In genomic region chr11:19642185-19642591, GRCh38 we compare ENCODE assay signal across 22 cellular contexts.
DNase-seq lines count a peak whose midpoint lies in the region; ATAC-seq and TF ChIP-seq lines count a peak whose summit lies in the region.
"Had no signal": no experiment of that assay in that cellular context is flagged by ENCODE, and none has a peak within 500 bp of the region (broad histone marks: within the 10 kb centered on the region; RNA-seq: fewer than 3 reads in every experiment).

No MANE protein-coding gene starts in this region.

- intact Hi-C loops in activated CD4-positive, alpha-beta T cell treated with anti-CD3 and anti-CD28 coated beads, Interleukin-2, amount 10 ng/mL, durations not matched to agents 24 days and 14 days (cut with micrococcal nuclease), result no loop called here

- H3K27ac Mint-ChIP-seq in activated CD4-positive, alpha-beta T cell treated with anti-CD3 and anti-CD28 coated beads, Interleukin-2, amount 10 ng/mL, durations not matched to agents 24 days and 14 days, result no peak overlapping the region
- H3K27ac Mint-ChIP-seq: CD8-positive, alpha-beta memory T cell; nephron; progenitor cell of endocrine pancreas had no signal

- H3K36me3 ChIP-seq in rectal smooth muscle tissue (ENCODE audit: control insufficient read depth, insufficient read depth, low read length), result no peaks in the 10 kb centered on the region

- no peak overlapping the region for H3K4me3 ChIP-seq in fibroblast of villous mesenchyme (ENCODE audit: low read depth, low read length)
- H3K4me3 ChIP-seq in rectal smooth muscle tissue (ENCODE audit: low read length), result no peak overlapping the region

- no peaks in the 10 kb centered on the region for H3K4me1 Mint-ChIP-seq in activated CD4-positive, alpha-beta T cell treated with anti-CD3 and anti-CD28 coated beads, Interleukin-2, amount 10 ng/mL, durations not matched to agents 24 days and 14 days
- H3K4me1 Mint-ChIP-seq: CD8-positive, alpha-beta memory T cell had no signal

- ATAC-seq in HG03139 (IDR thresholded peaks at IDR 0.05; ENCODE audit: unreplicated experiment), result no peak
- ATAC-seq: foreskin keratinocyte had no signal

- no peaks in the 10 kb centered on the region for H3K9me3 Mint-ChIP-seq in activated CD4-positive, alpha-beta T cell treated with anti-CD3 and anti-CD28 coated beads, Interleukin-2, amount 10 ng/mL, durations not matched to agents 24 days and 14 days
- H3K9me3 Mint-ChIP-seq: nephron had no signal

- no peak overlapping the region for H3K4me3 Mint-ChIP-seq in activated CD4-positive, alpha-beta T cell treated with anti-CD3 and anti-CD28 coated beads, Interleukin-2, amount 10 ng/mL, durations not matched to agents 24 days and 14 days
- H3K4me3 Mint-ChIP-seq: CD8-positive, alpha-beta memory T cell; nephron had no signal

- H3K27ac ChIP-seq in rectal smooth muscle tissue (ENCODE audit: low read depth, low read length), result peak overlapping the region; percentile 27
- H3K27ac ChIP-seq: foreskin keratinocyte had no signal

- H3K36me3 Mint-ChIP-seq in activated CD4-positive, alpha-beta T cell treated with anti-CD3 and anti-CD28 coated beads, Interleukin-2, amount 10 ng/mL, durations not matched to agents 24 days and 14 days (ENCODE audit: low read depth), result no peaks in the 10 kb centered on the region
- H3K36me3 Mint-ChIP-seq: CD8-positive, alpha-beta memory T cell had no signal

- peaks cover 13% of the 10 kb centered on the region for H3K4me1 ChIP-seq in rectal smooth muscle tissue (ENCODE audit: control insufficient read depth, insufficient read depth, low read length)
- H3K4me1 ChIP-seq: foreskin keratinocyte had no signal

- no peaks in the 10 kb centered on the region for H3K27me3 Mint-ChIP-seq in activated CD4-positive, alpha-beta T cell treated with anti-CD3 and anti-CD28 coated beads, Interleukin-2, amount 10 ng/mL, durations not matched to agents 24 days and 14 days

- DNase-seq in EH (ENCODE audit: low read depth), result peak; percentile 42
- peak; percentile 34 for DNase-seq in NCI-H69 (lab: John Stamatoyannopoulos, UW)
- DNase-seq in fibroblast of villous mesenchyme (ENCODE audit: low read depth), result peak; percentile 33
- no peak for DNase-seq in NOMO-1 treated with dmso at 0.1 percent for 144 hours (lab: John Stamatoyannopoulos, UW; ENCODE audit: unreplicated experiment)
- DNase-seq in activated CD4-positive, alpha-beta T cell treated with anti-CD3 and anti-CD28 coated beads for 1 hour, result no peak
- DNase-seq in activated CD4-positive, alpha-beta T cell treated with anti-CD3 and anti-CD28 coated beads, Interleukin-2, amount 10 ng/mL, durations not matched to agents 24 days and 14 days, result no peak
- DNase-seq: activated CD4-positive, alpha-beta T cell treated with anti-CD3 and anti-CD28 coated beads for 4 hours; activated CD8-positive, alpha-beta memory T cell treated with anti-CD3 and anti-CD28 coated beads, Interleukin-2, amount 50 U/mL, for 4 hours; activated effector memory CD4-positive, alpha-beta T cell treated with Interleukin-2 at 50 U/mL for 16 hours; CD8-positive, alpha-beta memory T cell; DMS79 treated with DMSO at 0.1 percent for 48 hours; effector memory CD4-positive, alpha-beta T cell; foreskin keratinocyte; KBM-7; MV-4-11; NCI-H2029 treated with DMSO at 0.1 percent for 48 hours; NCI-H524 treated with DMSO at 0.1 percent for 48 hours; stimulated activated CD4-positive, alpha-beta T cell treated with anti-CD3 and anti-CD28 coated beads, Interleukin-12 subunit alpha, Interleukin-12 subunit beta, amount 100 ng/mL, for 4 hours had no signal

- H3K9ac ChIP-seq in rectal smooth muscle tissue (ENCODE audit: low read length), result no peak overlapping the region

- H3K27me3 ChIP-seq in rectal smooth muscle tissue (ENCODE audit: control insufficient read depth, insufficient read depth, low read length), result no peaks in the 10 kb centered on the region

- TF ChIP-seq CTCF in fibroblast of villous mesenchyme (IDR thresholded peaks at IDR 0.05; ENCODE audit: insufficient read depth, low read depth, low read length), result no peak

Comparison
In these comparisons a context has a peak if more than half of its experiments do, and no peak if none do; other contexts are left out.
1. DNase-seq: peak in EH (single experiment), NCI-H69 (single experiment) and fibroblast of villous mesenchyme (single experiment); none in NOMO-1 treated with dmso at 0.1 percent for 144 hours (single experiment), activated CD4-positive, alpha-beta T cell treated with anti-CD3 and anti-CD28 coated beads for 1 hour (single experiment) and activated CD4-positive, alpha-beta T cell treated with anti-CD3 and anti-CD28 coated beads, Interleukin-2, amount 10 ng/mL, durations not matched to agents 24 days and 14 days (single experiment).